Comparison of ENCODE assay signal across 28 cellular contexts in genomic region chr10:24479806-24480205, GRCh38.
"Had no signal": no experiment of that assay in that cellular context is flagged by ENCODE, and none has a peak within 500 bp of the region (broad histone marks: within the 10 kb centered on the region; RNA-seq: fewer than 3 reads in every experiment).

No MANE protein-coding gene starts in this region.

- H3K27me3 ChIP-seq: ascending aorta had no signal

- H3K4me3 ChIP-seq: ascending aorta had no signal

- H3K4me1 ChIP-seq: ascending aorta had no signal

- H3K27ac ChIP-seq: ascending aorta, WERI-Rb-1 had no signal

- H3K9me3 ChIP-seq: ascending aorta had no signal

- DNase-seq: activated CD4-positive, alpha-beta memory T cell treated with anti-CD3 and anti-CD28 coated beads, Interleukin-2, amount 10 ng/mL, durations not matched to agents 7 days and 5 days; activated CD4-positive, alpha-beta T cell treated with anti-CD3 and anti-CD28 coated beads for 1 hour; activated CD4-positive, alpha-beta T cell treated with anti-CD3 and anti-CD28 coated beads for 36 hours; activated CD4-positive, alpha-beta T cell treated with anti-CD3 and anti-CD28 coated beads for 48 hours; activated CD4-positive, alpha-beta T cell treated with anti-CD3 and anti-CD28 coated beads, Interleukin-2, amount 10 ng/mL, durations not matched to agents 7 days and 5 days; activated CD4-positive, alpha-beta T cell treated with anti-CD3 and anti-CD28 coated beads, Interleukin-2, amount 50 U/mL, for 48 hours; activated CD4-positive, CD25-positive, alpha-beta regulatory T cell; activated CD8-positive, alpha-beta memory T cell treated with anti-CD3 and anti-CD28 coated beads for 24 hours; activated CD8-positive, alpha-beta memory T cell treated with anti-CD3 and anti-CD28 coated beads, Interleukin-2, amount 10 ng/mL, durations not matched to agents 7 days and 5 days; activated CD8-positive, alpha-beta memory T cell treated with anti-CD3 and anti-CD28 coated beads, Interleukin-2, amount 50 U/mL, for 48 hours; activated CD8-positive, alpha-beta T cell treated with anti-CD3 and anti-CD28 coated beads, Interleukin-2, amount 10 ng/mL, durations not matched to agents 7 days and 5 days; activated effector memory CD4-positive, alpha-beta T cell treated with Interleukin-2 at 50 U/mL for 16 hours; activated gamma-delta T cell; activated naive CD4-positive, alpha-beta T cell treated with anti-CD3 and anti-CD28 coated beads, Interleukin-2, amount 10 ng/mL, durations not matched to agents 7 days and 5 days; activated naive CD4-positive, alpha-beta T cell treated with Interleukin-2 at 50 U/mL for 16 hours; activated naive CD8-positive, alpha-beta T cell treated with anti-CD3 and anti-CD28 coated beads, Interleukin-2, amount 10 ng/mL, durations not matched to agents 7 days and 5 days; activated naive CD8-positive, alpha-beta T cell treated with anti-CD3 and anti-CD28 coated beads, Interleukin-2, amount 50 U/mL, for 24 hours; activated T-cell treated with anti-CD3 and anti-CD28 coated beads, Interleukin-2, amount 50 U/mL, for 24 hours; activated T-cell treated with anti-CD3 and anti-CD28 coated beads, Interleukin-2, amount 50 U/mL, for 48 hours; amygdala; anterior cingulate cortex; central memory CD4-positive, alpha-beta T cell; T-helper 2 cell; T-helper 9 cell; WERI-Rb-1 had no signal

- ATAC-seq: activated CD4-positive, alpha-beta T cell treated with anti-CD3 and anti-CD28 coated beads for 36 hours; activated CD4-positive, CD25-positive, alpha-beta regulatory T cell treated with anti-CD3 and anti-CD28 coated beads, Interleukin-2, amount 50 U/mL, for 24 hours; activated CD8-positive, alpha-beta memory T cell treated with anti-CD3 and anti-CD28 coated beads, Interleukin-2, amount 10 ng/mL, durations not matched to agents 7 days and 5 days; activated CD8-positive, alpha-beta T cell treated with anti-CD3 and anti-CD28 coated beads, Interleukin-2, amount 10 ng/mL, durations not matched to agents 7 days and 5 days; activated naive CD8-positive, alpha-beta T cell treated with anti-CD3 and anti-CD28 coated beads, Interleukin-2, amount 50 U/mL, for 24 hours; WTC11 had no signal

- H3K36me3 ChIP-seq: ascending aorta, WERI-Rb-1 had no signal
